In the genomic region with DNA sequence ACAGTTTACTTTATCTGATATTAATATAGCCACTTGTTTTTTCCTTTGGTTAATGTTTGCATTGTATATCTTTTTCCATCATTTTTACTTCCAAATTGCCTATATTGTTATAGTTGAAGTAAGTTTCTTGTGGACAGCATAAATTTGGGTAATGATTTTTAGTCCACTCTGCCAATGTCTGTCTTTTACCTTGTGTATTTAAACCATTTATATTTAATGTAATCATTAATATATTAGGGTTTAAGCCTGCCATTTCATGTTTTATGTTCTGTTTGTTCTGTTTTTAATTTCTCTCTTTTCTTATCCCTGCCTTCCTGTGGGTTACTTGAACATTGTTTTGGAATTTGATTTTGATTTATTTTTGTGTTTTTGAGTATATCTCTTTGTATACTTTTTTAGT, we compare ENCODE assay signal across 10 cellular contexts.
"Had no signal": no experiment of that assay in that cellular context is flagged by ENCODE, and none has a peak within 500 bp of the region (broad histone marks: within the 10 kb centered on the region; RNA-seq: fewer than 3 reads in every experiment).

No MANE protein-coding gene starts in this region.

- H3K4me3 Mint-ChIP-seq: GM23338, H9, HFFc6 had no signal

- H3K27ac Mint-ChIP-seq: GM23338, H9, HFFc6 had no signal

- H3K27ac ChIP-seq: KMS-11 had no signal

- DNase-seq: H9, HCEC 1CT, HFFc6, IMR-90, KBM-7 had no signal

- FAIRE-seq: H1, H54, HTR-8/SVneo had no signal

- H3K4me3 ChIP-seq: GM23338 had no signal

- H3K4me2 ChIP-seq: GM23338, KMS-11 had no signal

- H3K9ac ChIP-seq: KMS-11 had no signal

- ATAC-seq: GM23338 had no signal

- H2AFZ ChIP-seq: GM23338 had no signal

- H3K4me1 Mint-ChIP-seq: GM23338, H9 had no signal
